8 cellular contexts compared by ENCODE assay signal in the genomic region with DNA sequence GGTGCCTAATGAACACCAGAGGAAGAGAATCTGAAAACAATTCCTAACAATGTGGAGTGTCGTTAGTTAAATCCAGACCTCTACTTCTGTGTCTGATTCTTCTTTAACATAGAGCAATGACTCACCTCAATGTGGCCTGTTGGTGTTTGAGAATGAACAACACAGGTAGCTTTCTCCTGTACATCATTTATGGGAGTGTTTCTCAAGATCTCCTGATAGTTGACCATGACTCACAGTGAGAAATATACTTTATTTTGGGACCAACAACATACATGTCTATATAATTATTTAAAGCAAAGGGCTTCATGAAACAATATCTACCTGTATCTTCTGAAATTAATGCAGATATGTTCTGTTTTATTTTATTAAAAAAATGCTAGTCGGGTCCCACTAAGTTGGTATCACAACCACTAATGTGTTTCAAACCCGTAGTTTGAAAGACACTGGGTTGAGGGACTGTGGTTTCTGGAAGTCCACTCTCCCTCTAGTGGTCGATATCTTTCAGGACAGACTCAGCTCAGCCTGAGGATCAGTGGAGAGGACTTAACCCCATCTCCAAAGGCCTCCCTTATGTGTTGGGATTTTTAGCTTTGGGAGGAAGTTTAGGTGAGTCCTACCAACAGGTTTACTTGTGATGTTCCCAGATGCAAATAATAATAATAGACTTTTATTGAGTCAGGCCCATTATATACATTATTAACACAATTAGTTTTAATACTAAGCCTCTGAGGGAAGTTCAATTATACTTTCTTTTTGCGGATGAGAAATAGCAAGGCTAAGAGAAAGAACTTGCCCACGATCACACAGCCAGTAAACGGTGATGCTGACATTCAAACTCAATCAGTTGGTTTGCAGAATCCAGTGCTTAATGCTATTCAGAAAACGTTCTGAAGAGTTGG.
DNase-seq lines count a peak whose midpoint lies in the region; ATAC-seq lines count a peak whose summit lies in the region.

No MANE protein-coding gene starts in this region.

- peak; percentile 34 for DNase-seq in NCI-H2196 (lab: John Stamatoyannopoulos, UW; ENCODE audit: unreplicated experiment)
- DNase-seq in NCI-H2196 treated with DMSO at 0.1 percent for 48 hours (lab: John Stamatoyannopoulos, UW; ENCODE audit: unreplicated experiment) = no peak
- DNase-seq in HT-29 (ENCODE audit: low spot score) = peak; percentile 72
- DNase-seq in SJCRH30 = peak; percentile 47 to 81
- peak; percentile 80 for DNase-seq in epithelial cell of prostate (ENCODE audit: low read depth, low spot score)
- peak; percentile 81 for DNase-seq in midbrain (lab: John Stamatoyannopoulos, UW)
- no peak for DNase-seq in HK-2 (ENCODE audit: unreplicated experiment)

- no peaks in the 10 kb centered on the region for H3K9me3 ChIP-seq in SJCRH30 (replicated peaks)

- H3K4me1 ChIP-seq in SJCRH30 = peaks cover 12% of the 10 kb centered on the region

- H3K4me3 ChIP-seq in SJCRH30 = no peak overlapping the region

- no peaks in the 10 kb centered on the region for H3K27me3 ChIP-seq in SJCRH30

- H3K27ac ChIP-seq in SJCRH30 = no peak overlapping the region
- peak overlapping the region; percentile 46 for H3K27ac ChIP-seq in epithelial cell of prostate

- no peaks in the 10 kb centered on the region for H3K36me3 ChIP-seq in SJCRH30

- ATAC-seq in GM19467 (IDR thresholded peaks at IDR 0.05; ENCODE audit: unreplicated experiment) = peak; percentile 79

Comparison
In these comparisons a context has a peak if more than half of its experiments do, and no peak if none do; other contexts are left out.
1. DNase-seq: peak in NCI-H2196 (single experiment), HT-29 (single experiment), SJCRH30 (2 of 2), epithelial cell of prostate (single experiment) and midbrain (single experiment); none in NCI-H2196 treated with DMSO at 0.1 percent for 48 hours (single experiment) and HK-2 (single experiment).